ENCODE assay signal across 1 cellular context in the genomic region with DNA sequence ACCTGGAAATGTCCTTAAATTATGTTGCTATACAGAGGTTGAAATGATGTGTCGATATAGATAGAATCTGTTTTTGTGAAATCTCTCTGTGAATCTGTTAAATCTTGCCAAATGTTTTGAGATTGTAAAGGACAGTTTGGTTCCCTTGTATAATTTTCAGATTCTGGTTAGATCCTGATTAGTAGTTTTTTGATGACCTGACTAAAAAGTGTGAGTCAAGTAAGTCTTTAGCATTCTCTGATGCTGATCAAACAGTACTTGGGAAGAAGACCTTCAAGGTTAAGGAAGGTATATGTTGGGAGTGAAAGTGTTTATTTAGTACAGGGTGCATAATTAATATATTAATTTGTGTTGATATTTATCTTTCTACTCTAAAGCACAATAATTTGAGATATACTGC.
TF ChIP-seq lines count a peak whose summit lies in the region.

No MANE protein-coding gene starts in this region.

TF ChIP-seq in HepG2, 621 proteins besides CTCF, POLR2A, EP300 and RAD21:
- TF ChIP-seq MAFF (IDR thresholded peaks at IDR 0.05; ENCODE audit: low read depth, low read length) (peak; percentile 69), MAFK (conservative IDR thresholded peaks at IDR 0.05 in 1 of 2, IDR thresholded peaks at IDR 0.05 in 1 of 2; ENCODE audit: low read length in 2 of 2) (peak; percentile 67 to 71), ZNF292 (CRISPR knock-in tag; IDR thresholded peaks at IDR 0.05; ENCODE audit: borderline replicate concordance, low read depth) (no peak), BHLHE40 (IDR thresholded peaks at IDR 0.05; ENCODE audit: low read length) (no peak)
